Comparison of ENCODE assay signal across 8 cellular contexts in the genomic region with DNA sequence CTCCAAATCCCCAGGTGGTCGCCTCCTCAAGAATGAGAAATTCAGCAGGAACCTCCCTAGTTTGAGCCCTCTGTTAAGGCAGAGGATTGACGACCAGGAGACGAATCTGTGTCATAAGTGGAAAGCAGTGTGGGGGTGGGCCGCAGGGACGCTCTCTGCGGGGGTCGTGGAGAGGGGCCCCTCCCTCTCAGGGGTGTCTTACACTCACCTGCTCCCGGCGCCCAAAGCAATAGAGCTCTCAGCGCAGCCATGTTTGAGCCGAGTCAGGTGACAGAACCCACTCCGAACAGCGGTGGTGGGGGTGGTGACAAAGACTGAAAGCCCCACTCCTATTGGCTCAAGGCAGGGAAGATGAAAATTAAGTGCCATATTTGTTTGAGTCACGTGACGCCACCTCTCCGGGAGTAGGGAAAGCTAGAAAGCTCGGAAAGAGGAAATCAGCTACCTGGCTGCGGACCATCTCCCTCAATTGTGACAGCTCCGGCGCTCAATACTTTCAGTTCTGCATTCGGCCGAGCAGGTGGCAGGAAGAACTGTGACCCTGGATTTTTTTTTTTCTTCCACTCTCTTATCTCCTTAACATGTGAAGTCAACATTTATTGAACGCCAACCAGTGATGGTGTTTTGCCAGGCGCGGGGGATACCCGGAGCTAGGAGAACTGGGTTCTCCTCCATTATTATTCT. TPM values are rescaled to one million over a fixed set of nuclear protein-coding genes. Genes with fewer than 3 reads are reported as not detected.
DNase-seq lines count a peak whose midpoint lies in the region; ATAC-seq and TF ChIP-seq lines count a peak whose summit lies in the region.

Gene ZFYVE26 (minus strand): TSS at position 265 of the 684 bp plus-strand sequence. CDS start 627 bp downstream, outside the sequence.

- no peaks in the 10 kb centered on the region for H3K27me3 ChIP-seq in KMS-11 (ENCODE audit: insufficient read depth, low read depth)
- H3K27me3 ChIP-seq in Peyer's patch = no peaks in the 10 kb centered on the region
- no peaks in the 10 kb centered on the region for H3K27me3 ChIP-seq in esophagus squamous epithelium

- peaks cover 7% of the 10 kb centered on the region; the same call in 1 of the 2 replicates for H3K79me2 ChIP-seq in KMS-11 (ENCODE audit: insufficient read depth, low read depth)

- H3K4me1 ChIP-seq in KMS-11 (ENCODE audit: low read depth, poor library complexity, severe bottlenecking) = peaks cover 14% of the 10 kb centered on the region
- H3K4me1 ChIP-seq in Peyer's patch = peaks cover 0 to 14% (median 1%) of the 10 kb centered on the region in 4 donors
- peaks cover 5 to 51% (median 22%) of the 10 kb centered on the region in 3 donors for H3K4me1 ChIP-seq in esophagus squamous epithelium

- H4K20me1 ChIP-seq in KMS-11 (ENCODE audit: insufficient read depth) = no peaks in the 10 kb centered on the region

- H3K27ac ChIP-seq in KMS-11 (peak within 1 kb of the TSS; percentile 26; the same call in 1 of the 2 replicates), Peyer's patch (peak within 1 kb of the TSS; percentile 66 to 78 (median 72)), esophagus squamous epithelium (peak within 1 kb of the TSS; percentile 78 to 93 (median 84))

- no peaks in the 10 kb centered on the region for H3K36me3 ChIP-seq in KMS-11 (ENCODE audit: insufficient read depth)
- H3K36me3 ChIP-seq in Peyer's patch = peaks cover 0 to 15% (median 0%) of the 10 kb centered on the region in 3 donors
- peaks cover 0 to 29% (median 3%) of the 10 kb centered on the region in 3 donors for H3K36me3 ChIP-seq in esophagus squamous epithelium

- H3K9ac ChIP-seq in KMS-11 = peak within 1 kb of the TSS; percentile 52; the same call in 1 of the 2 replicates

- no peaks in the 10 kb centered on the region for H3K9me3 ChIP-seq in Peyer's patch
- H3K9me3 ChIP-seq in esophagus squamous epithelium = no peaks in the 10 kb centered on the region

- intact Hi-C loops in esophagus squamous epithelium (cut with DNase I) = no loop called here

- ATAC-seq in GM21737 (IDR thresholded peaks at IDR 0.05; ENCODE audit: unreplicated experiment) = peak; percentile 76

- TF ChIP-seq CTCF in KMS-11 (conservative IDR thresholded peaks at IDR 0.05; ENCODE audit: low read depth, low read length) (no peak), Peyer's patch (IDR thresholded peaks at IDR 0.05) (peak in 1 of 6 experiments; percentile 6), esophagus squamous epithelium (IDR thresholded peaks at IDR 0.05) (no peak)

- H3K4me2 ChIP-seq in KMS-11 = peak within 1 kb of the TSS; percentile 76

- peak in 1 of 2 donors; percentile 56 for TF ChIP-seq POLR2A in Peyer's patch (IDR thresholded peaks at IDR 0.05)
- TF ChIP-seq POLR2A in esophagus squamous epithelium (IDR thresholded peaks at IDR 0.05) = peak in 1 of 4 donors; percentile 50

- peak within 1 kb of the TSS; percentile 76 for H2AFZ ChIP-seq in KMS-11 (ENCODE audit: low read depth)

- DNase-seq in DMS53 treated with DMSO at 0.1 percent for 48 hours (lab: John Stamatoyannopoulos, UW; ENCODE audit: unreplicated experiment) = peak; percentile 95
- peak; percentile 89 to 97 (median 95) for DNase-seq in Peyer's patch
- DNase-seq in activated T-cell treated with anti-CD3 and anti-CD28 coated beads, Interleukin-2, amount 50 U/mL, for 48 hours = peak; percentile 89
- peak; percentile 68 for DNase-seq in esophagus squamous epithelium (lab: John Stamatoyannopoulos, UW)
- peak; percentile 97 for DNase-seq in myocyte (ENCODE audit: low read depth)
- peak; percentile 72 to 88 for DNase-seq in stimulated activated CD8-positive, alpha-beta memory T cell treated with anti-CD3 and anti-CD28 coated beads, Interleukin-7, amount 100 ng/mL, for 48 hours (ENCODE audit: extremely low read depth in 1 of 2, low read depth in 1 of 2)

- WGBS in esophagus squamous epithelium, 2 donors = 0 to 1% methylated on average over 13 to 26 of the region's 26 CpGs

- no peak within 1 kb of the TSS for H3K4me3 ChIP-seq in KMS-11 (IDR thresholded peaks at IDR 0.05; ENCODE audit: insufficient read depth, low read depth, low read length)
- peak within 1 kb of the TSS; percentile 53 to 76 (median 70) for H3K4me3 ChIP-seq in Peyer's patch
- H3K4me3 ChIP-seq in esophagus squamous epithelium = peak within 1 kb of the TSS; percentile 73 to 86 (median 78)

RNA-seq across cellular contexts. Expression of gene ZFYVE26, which starts in this region (rescaled TPM):
- total RNA-seq in Peyer's patch (10 to 100 TPM; 27.5 to 48.7 (median 42.6) TPM), esophagus squamous epithelium (10 to 100 TPM; 11.8 to 22.3 (median 16.6) TPM), myocyte (21.9 and 22.5 TPM in 2 replicates)
- polyA plus RNA-seq in myocyte (2012) = 11.9 TPM

Comparison
In these comparisons a context has a peak if more than half of its experiments do, and no peak if none do; other contexts are left out.
1. H3K27ac ChIP-seq: peak in every context shown above with its lines; median percentile 84 in esophagus squamous epithelium; 72 in Peyer's patch; 26 in KMS-11.